In genomic region chr10:30697806-30698205, GRCh38 we compare ENCODE assay signal across 24 cellular contexts.
DNase-seq lines count a peak whose midpoint lies in the region; ATAC-seq and TF ChIP-seq lines count a peak whose summit lies in the region.
"Had no signal": no experiment of that assay in that cellular context is flagged by ENCODE, and none has a peak within 500 bp of the region (broad histone marks: within the 10 kb centered on the region; RNA-seq: fewer than 3 reads in every experiment).

No MANE protein-coding gene starts in this region.

- TF ChIP-seq CTCF in mucosa of descending colon (IDR thresholded peaks at IDR 0.05), result no peak

- peaks cover 89% of the 10 kb centered on the region for H3K4me1 Mint-ChIP-seq in activated CD4-positive, alpha-beta T cell treated with anti-CD3 and anti-CD28 coated beads for 36 hours
- H3K4me1 Mint-ChIP-seq in activated naive CD8-positive, alpha-beta T cell treated with anti-CD3 and anti-CD28 coated beads, Interleukin-2, amount 50 U/mL, for 24 hours, result peaks cover 90% of the 10 kb centered on the region

- H3K4me1 ChIP-seq in mucosa of descending colon (ENCODE audit: low read depth), result peaks cover 3% of the 10 kb centered on the region
- H3K4me1 ChIP-seq: ascending aorta had no signal

- no peak overlapping the region for H3K4me3 Mint-ChIP-seq in activated CD4-positive, alpha-beta T cell treated with anti-CD3 and anti-CD28 coated beads for 36 hours
- H3K4me3 Mint-ChIP-seq in activated naive CD8-positive, alpha-beta T cell treated with anti-CD3 and anti-CD28 coated beads, Interleukin-2, amount 50 U/mL, for 24 hours, result peak overlapping the region; percentile 46
- H3K4me3 Mint-ChIP-seq: type B pancreatic cell had no signal

- peak; percentile 44 for DNase-seq in activated CD4-positive, alpha-beta T cell treated with anti-CD3 and anti-CD28 coated beads for 36 hours
- no peak for DNase-seq in activated CD4-positive, alpha-beta T cell treated with anti-CD3 and anti-CD28 coated beads, Interleukin-2, amount 50 U/mL, for 4 hours
- peak; percentile 24 for DNase-seq in stimulated activated CD4-positive, alpha-beta T cell treated with anti-CD3 and anti-CD28 coated beads, Interleukin-4, amount 100 ng/mL, for 24 hours
- no peak for DNase-seq in stimulated activated CD4-positive, alpha-beta T cell treated with anti-CD3 and anti-CD28 coated beads, Interleukin-4, amount 100 ng/mL, for 4 hours
- DNase-seq in activated naive CD8-positive, alpha-beta T cell treated with anti-CD3 and anti-CD28 coated beads, Interleukin-2, amount 50 U/mL, for 24 hours, result peak; percentile 46
- no peak for DNase-seq in mucosa of descending colon
- DNase-seq in NOMO-1 treated with DMSO at 0.1 percent for 48 hours (lab: John Stamatoyannopoulos, UW; ENCODE audit: unreplicated experiment), result no peak
- DNase-seq in retina, result no peak
- DNase-seq: activated gamma-delta T cell; AML-193; Calu3; central memory CD4-positive, alpha-beta T cell; glutamatergic neuron; GM23248; kidney glomerular epithelial cell; NCI-H1092; NCI-H187 treated with DMSO at 0.1 percent for 48 hours; NCI-H2227 treated with DMSO at 0.1 percent for 48 hours; SHP77 treated with DMSO at 0.1 percent for 48 hours; SW 1271 had no signal

- no peaks in the 10 kb centered on the region for H3K27me3 Mint-ChIP-seq in activated CD4-positive, alpha-beta T cell treated with anti-CD3 and anti-CD28 coated beads for 36 hours
- H3K27me3 Mint-ChIP-seq in activated naive CD8-positive, alpha-beta T cell treated with anti-CD3 and anti-CD28 coated beads, Interleukin-2, amount 50 U/mL, for 24 hours, result no peaks in the 10 kb centered on the region

- no peaks in the 10 kb centered on the region for H3K9me3 Mint-ChIP-seq in activated CD4-positive, alpha-beta T cell treated with anti-CD3 and anti-CD28 coated beads for 36 hours (ENCODE audit: low read depth)
- H3K9me3 Mint-ChIP-seq in activated naive CD8-positive, alpha-beta T cell treated with anti-CD3 and anti-CD28 coated beads, Interleukin-2, amount 50 U/mL, for 24 hours, result no peaks in the 10 kb centered on the region
- H3K9me3 Mint-ChIP-seq: type B pancreatic cell had no signal

- H3K9me3 ChIP-seq in mucosa of descending colon, result no peaks in the 10 kb centered on the region
- H3K9me3 ChIP-seq: ascending aorta, neutrophil had no signal

- CTCF ChIA-PET in activated CD4-positive, alpha-beta T cell treated with anti-CD3 and anti-CD28 coated beads for 36 hours (lab: Charles Lee), result interaction anchor here (1.1 to 3.0 kb wide), 5 partner anchors 11 to 28 kb away, joined by 3 to 19 read pairs (median 4); no protein-coding TSS in a partner anchor

- no peaks in the 10 kb centered on the region for H3K36me3 ChIP-seq in mucosa of descending colon (ENCODE audit: low read depth)
- H3K36me3 ChIP-seq: ascending aorta, neutrophil had no signal

- H3K27ac Mint-ChIP-seq in activated CD4-positive, alpha-beta T cell treated with anti-CD3 and anti-CD28 coated beads for 36 hours, result peak overlapping the region; percentile 90
- H3K27ac Mint-ChIP-seq in activated naive CD8-positive, alpha-beta T cell treated with anti-CD3 and anti-CD28 coated beads, Interleukin-2, amount 50 U/mL, for 24 hours, result peak overlapping the region; percentile 82
- H3K27ac Mint-ChIP-seq: type B pancreatic cell had no signal

- POLR2A ChIA-PET in activated CD4-positive, alpha-beta T cell treated with anti-CD3 and anti-CD28 coated beads for 36 hours (lab: Charles Lee), result no interaction called here

- H3K36me3 Mint-ChIP-seq in activated CD4-positive, alpha-beta T cell treated with anti-CD3 and anti-CD28 coated beads for 36 hours (ENCODE audit: low read depth), result peaks cover 40% of the 10 kb centered on the region
- H3K36me3 Mint-ChIP-seq in activated naive CD8-positive, alpha-beta T cell treated with anti-CD3 and anti-CD28 coated beads, Interleukin-2, amount 50 U/mL, for 24 hours (ENCODE audit: low read depth), result peaks cover 7% of the 10 kb centered on the region
- H3K36me3 Mint-ChIP-seq: type B pancreatic cell had no signal

- ATAC-seq in activated CD4-positive, alpha-beta T cell treated with anti-CD3 and anti-CD28 coated beads for 36 hours, result no peak
- ATAC-seq in activated naive CD8-positive, alpha-beta T cell treated with anti-CD3 and anti-CD28 coated beads, Interleukin-2, amount 50 U/mL, for 24 hours, result peak; percentile 0
- no peak for ATAC-seq in mucosa of descending colon

- H3K4me3 ChIP-seq in mucosa of descending colon, result no peak overlapping the region
- H3K4me3 ChIP-seq: ascending aorta, GM23248, lung had no signal

- intact Hi-C loops in activated CD4-positive, alpha-beta T cell treated with anti-CD3 and anti-CD28 coated beads for 36 hours (cut with DNase I, micrococcal nuclease), result no loop called here
- intact Hi-C loops in mucosa of descending colon (cut with DNase I, micrococcal nuclease), result no loop called here

Comparison
In these comparisons a context has a peak if more than half of its experiments do, and no peak if none do; other contexts are left out.
1. DNase-seq: peak in activated CD4-positive, alpha-beta T cell treated with anti-CD3 and anti-CD28 coated beads for 36 hours (single experiment), stimulated activated CD4-positive, alpha-beta T cell treated with anti-CD3 and anti-CD28 coated beads, Interleukin-4, amount 100 ng/mL, for 24 hours (single experiment) and activated naive CD8-positive, alpha-beta T cell treated with anti-CD3 and anti-CD28 coated beads, Interleukin-2, amount 50 U/mL, for 24 hours (single experiment); none in activated CD4-positive, alpha-beta T cell treated with anti-CD3 and anti-CD28 coated beads, Interleukin-2, amount 50 U/mL, for 4 hours (0 of 2), stimulated activated CD4-positive, alpha-beta T cell treated with anti-CD3 and anti-CD28 coated beads, Interleukin-4, amount 100 ng/mL, for 4 hours (0 of 2), mucosa of descending colon (0 of 3), NOMO-1 treated with DMSO at 0.1 percent for 48 hours (single experiment) and retina (single experiment).